Comparison of ENCODE assay signal across 33 cellular contexts in genomic region chr9:28079677-28080076, GRCh38.
DNase-seq lines count a peak whose midpoint lies in the region; FAIRE-seq and TF ChIP-seq lines count a peak whose summit lies in the region.
"Had no signal": no experiment of that assay in that cellular context is flagged by ENCODE, and none has a peak within 500 bp of the region (broad histone marks: within the 10 kb centered on the region; RNA-seq: fewer than 3 reads in every experiment).

No MANE protein-coding gene starts in this region.

- in situ Hi-C loops in G401 (cut with HindIII; ENCODE audit: low sequenced_read_pairs) = no loop called here

- H3K27ac ChIP-seq in neural cell (ENCODE audit: low read length) = no peak overlapping the region
- H3K27ac ChIP-seq: 22Rv1; A549; BLaER1; BLaER1 treated with 17β-estradiol and CSF1 and Interleukin-3, amounts not matched to agents 10 nM and 100 nM; C4-2B had no signal

- H3K79me2 ChIP-seq in neural cell (replicated peaks; ENCODE audit: insufficient read depth, low read length) = no peaks in the 10 kb centered on the region

- no peak for TF ChIP-seq CTCF in neural cell (IDR thresholded peaks at IDR 0.05; ENCODE audit: poor library complexity, severe bottlenecking)

- peak; percentile 77 for FAIRE-seq in urothelium cell line (lab: Jason Lieb, UNC)
- FAIRE-seq: A204.1, A549, D721Med had no signal

- no peak for TF ChIP-seq RAD21 in neural cell (conservative IDR thresholded peaks at IDR 0.05)

- H3K36me3 ChIP-seq in neural cell (ENCODE audit: insufficient read depth, low read length) = no peaks in the 10 kb centered on the region
- H3K36me3 ChIP-seq: BE2C; BLaER1; BLaER1 treated with 17β-estradiol and CSF1 and Interleukin-3, amounts not matched to agents 10 nM and 100 nM had no signal

- DNase-seq in SK-N-DZ (ENCODE audit: low spot score) (peak; percentile 44), urothelium cell line (ENCODE audit: low spot score) (no peak), anterior cingulate cortex (lab: John Stamatoyannopoulos, UW) (no peak), G401 (ENCODE audit: low spot score) (no peak)
- DNase-seq in activated naive CD4-positive, alpha-beta T cell treated with anti-CD3 and anti-CD28 coated beads, Interleukin-2, amount 50 U/mL, for 16 hours = no peak
- DNase-seq: 8988T; ACHN; AML-193; BE2C; C1 segment of cervical spinal cord; Caco-2; Calu3; CD4-positive, alpha-beta memory T cell; CD4-positive, alpha-beta T cell; CD4-positive, CD25-positive, alpha-beta regulatory T cell; CD8-positive, alpha-beta memory T cell; CD8-positive, alpha-beta T cell; COR-L47; DMS 273 treated with DMSO at 0.1 percent for 48 hours; DMS153; DMS53; DMS79; DMS79 treated with DMSO at 0.1 percent for 48 hours; DND-41; EL had no signal

- H3K9me3 ChIP-seq in neural cell (ENCODE audit: low read length) = no peaks in the 10 kb centered on the region
- H3K9me3 ChIP-seq: A549; BE2C; BLaER1; BLaER1 treated with 17β-estradiol and CSF1 and Interleukin-3, amounts not matched to agents 10 nM and 100 nM; Caco-2 had no signal

- H2AFZ ChIP-seq in neural cell (ENCODE audit: low read depth, low read length) = no peak overlapping the region

- H4K20me1 ChIP-seq in neural cell (ENCODE audit: insufficient read depth) = no peaks in the 10 kb centered on the region
- H4K20me1 ChIP-seq: BLaER1; BLaER1 treated with 17β-estradiol and CSF1 and Interleukin-3, amounts not matched to agents 10 nM and 100 nM had no signal

- TF ChIP-seq EP300 in neural cell (conservative IDR thresholded peaks at IDR 0.05; ENCODE audit: poor library complexity, severe bottlenecking) = peak; percentile 72

- H3K4me2 ChIP-seq in neural cell (ENCODE audit: low read length) = no peak overlapping the region
- H3K4me2 ChIP-seq: A549; BLaER1; BLaER1 treated with 17β-estradiol and CSF1 and Interleukin-3, amounts not matched to agents 10 nM and 100 nM had no signal

- no peak overlapping the region for H3K9ac ChIP-seq in neural cell (ENCODE audit: low read length)
- H3K9ac ChIP-seq: BLaER1; BLaER1 treated with 17β-estradiol and CSF1 and Interleukin-3, amounts not matched to agents 10 nM and 100 nM had no signal

- H3F3A ChIP-seq in neural cell (ENCODE audit: insufficient read depth, low read length, poor library complexity, severe bottlenecking) = no peaks in the 10 kb centered on the region

- H3K4me3 ChIP-seq in neural cell (ENCODE audit: low read length) = no peak overlapping the region
- H3K4me3 ChIP-seq: A549; BLaER1; BLaER1 treated with 17β-estradiol and CSF1 and Interleukin-3, amounts not matched to agents 10 nM and 100 nM had no signal

- no peaks in the 10 kb centered on the region for H3K27me3 ChIP-seq in neural cell (ENCODE audit: insufficient read depth, low read depth, low read length)
- H3K27me3 ChIP-seq: BE2C; BLaER1; BLaER1 treated with 17β-estradiol and CSF1 and Interleukin-3, amounts not matched to agents 10 nM and 100 nM had no signal

- no peaks in the 10 kb centered on the region for H3K9me2 ChIP-seq in neural cell (ENCODE audit: insufficient read depth, low read length)

TF ChIP-seq in neural cell, 6 proteins besides CTCF, POLR2A, EP300 and RAD21:
- TF ChIP-seq MXI1 (conservative IDR thresholded peaks at IDR 0.05; ENCODE audit: poor library complexity, severe bottlenecking) = no peak
- TF ChIP-seq POLR2AphosphoS5 (IDR thresholded peaks at IDR 0.05) = peak; percentile 51
TF ChIP-seq in neural cell: peak in this region for 1.
